In genomic region chr11:102116453-102117205, GRCh38 we compare ENCODE assay signal across 1 cellular context.
TF ChIP-seq lines count a peak whose summit lies in the region.

No MANE protein-coding gene starts in this region.

TF ChIP-seq in HepG2, 621 proteins besides CTCF, POLR2A, EP300 and RAD21 (continued from another document):
- TF ChIP-seq, protein P1, sequence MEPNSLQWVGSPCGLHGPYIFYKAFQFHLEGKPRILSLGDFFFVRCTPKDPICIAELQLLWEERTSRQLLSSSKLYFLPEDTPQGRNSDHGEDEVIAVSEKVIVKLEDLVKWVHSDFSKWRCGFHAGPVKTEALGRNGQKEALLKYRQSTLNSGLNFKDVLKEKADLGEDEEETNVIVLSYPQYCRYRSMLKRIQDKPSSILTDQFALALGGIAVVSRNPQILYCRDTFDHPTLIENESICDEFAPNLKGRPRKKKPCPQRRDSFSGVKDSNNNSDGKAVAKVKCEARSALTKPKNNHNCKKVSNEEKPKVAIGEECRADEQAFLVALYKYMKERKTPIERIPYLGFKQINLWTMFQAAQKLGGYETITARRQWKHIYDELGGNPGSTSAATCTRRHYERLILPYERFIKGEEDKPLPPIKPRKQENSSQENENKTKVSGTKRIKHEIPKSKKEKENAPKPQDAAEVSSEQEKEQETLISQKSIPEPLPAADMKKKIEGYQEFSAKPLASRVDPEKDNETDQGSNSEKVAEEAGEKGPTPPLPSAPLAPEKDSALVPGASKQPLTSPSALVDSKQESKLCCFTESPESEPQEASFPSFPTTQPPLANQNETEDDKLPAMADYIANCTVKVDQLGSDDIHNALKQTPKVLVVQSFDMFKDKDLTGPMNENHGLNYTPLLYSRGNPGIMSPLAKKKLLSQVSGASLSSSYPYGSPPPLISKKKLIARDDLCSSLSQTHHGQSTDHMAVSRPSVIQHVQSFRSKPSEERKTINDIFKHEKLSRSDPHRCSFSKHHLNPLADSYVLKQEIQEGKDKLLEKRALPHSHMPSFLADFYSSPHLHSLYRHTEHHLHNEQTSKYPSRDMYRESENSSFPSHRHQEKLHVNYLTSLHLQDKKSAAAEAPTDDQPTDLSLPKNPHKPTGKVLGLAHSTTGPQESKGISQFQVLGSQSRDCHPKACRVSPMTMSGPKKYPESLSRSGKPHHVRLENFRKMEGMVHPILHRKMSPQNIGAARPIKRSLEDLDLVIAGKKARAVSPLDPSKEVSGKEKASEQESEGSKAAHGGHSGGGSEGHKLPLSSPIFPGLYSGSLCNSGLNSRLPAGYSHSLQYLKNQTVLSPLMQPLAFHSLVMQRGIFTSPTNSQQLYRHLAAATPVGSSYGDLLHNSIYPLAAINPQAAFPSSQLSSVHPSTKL (CRISPR knock-in tag; IDR thresholded peaks at IDR 0.05): peak; percentile 49
- TF ChIP-seq ZNF280D (CRISPR knock-in tag; IDR thresholded peaks at IDR 0.05) (no peak), GATAD2A (CRISPR knock-in tag; IDR thresholded peaks at IDR 0.05) (peak; percentile 51; the same call in 1 of the 2 replicates), ATF4 (CRISPR knock-in tag; IDR thresholded peaks at IDR 0.05) (0 out of 4 replicates have a peak, but pooled peaks of 1 of the 2 experiments have one; percentile 13), NR2F6 (IDR thresholded peaks at IDR 0.05) (peak; percentile 23; the same call in 1 of the 2 replicates), NR2F6 (CRISPR knock-in tag; IDR thresholded peaks at IDR 0.05) (no peak), FOXJ3 (CRISPR knock-in tag; IDR thresholded peaks at IDR 0.05; ENCODE audit: borderline replicate concordance) (0 out of 2 replicates have a peak, but pooled peaks have one; percentile 30), SOX13 (IDR thresholded peaks at IDR 0.05) (no peak), SOX13 (CRISPR knock-in tag; conservative IDR thresholded peaks at IDR 0.05 in 1 of 2, IDR thresholded peaks at IDR 0.05 in 1 of 2) (peak in 1 of 2 experiments; percentile 67; a peak in 1 of 4 replicates), NCOA2 (CRISPR knock-in tag; IDR thresholded peaks at IDR 0.05) (peak; percentile 63), CEBPG (CRISPR knock-in tag; IDR thresholded peaks at IDR 0.05) (no peak), POLR2G (IDR thresholded peaks at IDR 0.05; ENCODE audit: low read depth, low read length) (no peak), FOXA3 (CRISPR knock-in tag; IDR thresholded peaks at IDR 0.05) (0 out of 2 replicates have a peak, but pooled peaks have one; percentile 20), RBFOX2 (IDR thresholded peaks at IDR 0.05; ENCODE audit: low read depth, low read length) (peak; percentile 45; the same call in 1 of the 2 replicates), RBM22 (optimal IDR thresholded peaks at IDR 0.05; ENCODE audit: low read length) (no peak), SIX4 (CRISPR knock-in tag; IDR thresholded peaks at IDR 0.05) (peak; percentile 36; the same call in 1 of the 2 replicates), ISL2 (CRISPR knock-in tag; IDR thresholded peaks at IDR 0.05) (0 out of 2 replicates have a peak, but pooled peaks have one; percentile 43), THRA (CRISPR knock-in tag; IDR thresholded peaks at IDR 0.05; ENCODE audit: borderline replicate concordance) (peak; percentile 95; the same call in 1 of the 2 replicates), GATA4 (IDR thresholded peaks at IDR 0.05; ENCODE audit: borderline replicate concordance, low read depth) (peak; percentile 42; the same call in 1 of the 2 replicates), MED1 (CRISPR knock-in tag; IDR thresholded peaks at IDR 0.05) (peak; percentile 36; the same call in 1 of the 2 replicates), ZNF263 (CRISPR knock-in tag; IDR thresholded peaks at IDR 0.05) (no peak), ZNF879 (CRISPR knock-in tag; IDR thresholded peaks at IDR 0.05) (no peak), TCF7 (IDR thresholded peaks at IDR 0.05; ENCODE audit: low read depth) (peak; percentile 26; the same call in 1 of the 2 replicates), HMG20A (CRISPR knock-in tag; IDR thresholded peaks at IDR 0.05; ENCODE audit: borderline replicate concordance) (peak; percentile 45; the same call in 1 of the 2 replicates), PPARG (CRISPR knock-in tag; conservative IDR thresholded peaks at IDR 0.05) (peak; percentile 71), SOX5 (CRISPR knock-in tag; IDR thresholded peaks at IDR 0.05; ENCODE audit: borderline replicate concordance) (peak; percentile 20; the same call in 1 of the 2 replicates), GFI1 (CRISPR knock-in tag; IDR thresholded peaks at IDR 0.05; ENCODE audit: borderline replicate concordance) (peak; percentile 32; the same call in 1 of the 2 replicates), CREM (IDR thresholded peaks at IDR 0.05) (peak; percentile 39; the same call in 1 of the 2 replicates), CREM (CRISPR knock-in tag; IDR thresholded peaks at IDR 0.05) (no peak)
- TF ChIP-seq, protein P2, sequence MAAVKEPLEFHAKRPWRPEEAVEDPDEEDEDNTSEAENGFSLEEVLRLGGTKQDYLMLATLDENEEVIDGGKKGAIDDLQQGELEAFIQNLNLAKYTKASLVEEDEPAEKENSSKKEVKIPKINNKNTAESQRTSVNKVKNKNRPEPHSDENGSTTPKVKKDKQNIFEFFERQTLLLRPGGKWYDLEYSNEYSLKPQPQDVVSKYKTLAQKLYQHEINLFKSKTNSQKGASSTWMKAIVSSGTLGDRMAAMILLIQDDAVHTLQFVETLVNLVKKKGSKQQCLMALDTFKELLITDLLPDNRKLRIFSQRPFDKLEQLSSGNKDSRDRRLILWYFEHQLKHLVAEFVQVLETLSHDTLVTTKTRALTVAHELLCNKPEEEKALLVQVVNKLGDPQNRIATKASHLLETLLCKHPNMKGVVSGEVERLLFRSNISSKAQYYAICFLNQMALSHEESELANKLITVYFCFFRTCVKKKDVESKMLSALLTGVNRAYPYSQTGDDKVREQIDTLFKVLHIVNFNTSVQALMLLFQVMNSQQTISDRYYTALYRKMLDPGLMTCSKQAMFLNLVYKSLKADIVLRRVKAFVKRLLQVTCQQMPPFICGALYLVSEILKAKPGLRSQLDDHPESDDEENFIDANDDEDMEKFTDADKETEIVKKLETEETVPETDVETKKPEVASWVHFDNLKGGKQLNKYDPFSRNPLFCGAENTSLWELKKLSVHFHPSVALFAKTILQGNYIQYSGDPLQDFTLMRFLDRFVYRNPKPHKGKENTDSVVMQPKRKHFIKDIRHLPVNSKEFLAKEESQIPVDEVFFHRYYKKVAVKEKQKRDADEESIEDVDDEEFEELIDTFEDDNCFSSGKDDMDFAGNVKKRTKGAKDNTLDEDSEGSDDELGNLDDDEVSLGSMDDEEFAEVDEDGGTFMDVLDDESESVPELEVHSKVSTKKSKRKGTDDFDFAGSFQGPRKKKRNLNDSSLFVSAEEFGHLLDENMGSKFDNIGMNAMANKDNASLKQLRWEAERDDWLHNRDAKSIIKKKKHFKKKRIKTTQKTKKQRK (IDR thresholded peaks at IDR 0.05; ENCODE audit: low read length): no peak
